Comparison of ENCODE assay signal across 15 cellular contexts in the genomic region with DNA sequence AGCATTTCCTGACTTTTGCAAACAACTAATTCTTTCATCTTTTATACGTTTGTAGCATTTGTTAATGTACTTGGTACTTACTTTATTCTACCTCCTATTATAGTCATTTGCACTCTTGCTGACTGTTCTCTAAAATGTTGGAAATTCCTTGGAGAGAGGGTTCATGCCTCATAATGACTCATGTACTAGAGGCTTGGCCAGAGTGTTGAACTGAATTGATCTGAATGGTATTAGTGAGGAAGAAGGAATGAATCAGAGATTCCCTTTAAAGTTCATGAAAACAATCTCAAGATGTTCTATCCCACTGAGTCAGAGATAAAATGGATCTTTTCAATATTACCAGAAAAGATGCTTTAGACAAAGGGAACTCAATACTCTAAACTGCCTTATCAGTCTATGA.
DNase-seq lines count a peak whose midpoint lies in the region; ATAC-seq and TF ChIP-seq lines count a peak whose summit lies in the region.
"Had no signal": no experiment of that assay in that cellular context is flagged by ENCODE, and none has a peak within 500 bp of the region (broad histone marks: within the 10 kb centered on the region; RNA-seq: fewer than 3 reads in every experiment).

No MANE protein-coding gene starts in this region.

- peak; percentile 92 for DNase-seq in HCEC 1CT
- DNase-seq in astrocyte of the hippocampus (ENCODE audit: low read depth, low spot score) = peak; percentile 82
- DNase-seq in fibroblast of villous mesenchyme (ENCODE audit: low read depth) = peak; percentile 1
- DNase-seq in stromal cell of bone marrow (ENCODE audit: low read depth) = peak; percentile 87
- DNase-seq: activated CD4-positive, alpha-beta T cell treated with anti-CD3 and anti-CD28 coated beads, Interleukin-2, amount 10 ng/mL, durations not matched to agents 24 days and 14 days; KBM-7; lower lobe of right lung; NCI-H1436 treated with DMSO at 0.1 percent for 48 hours; NCI-H510A had no signal

- H3K4me3 ChIP-seq in fibroblast of villous mesenchyme (ENCODE audit: low read depth, low read length) = no peak overlapping the region
- H3K4me3 ChIP-seq: lower lobe of right lung, thoracic aorta had no signal

- ATAC-seq in HG03097 (IDR thresholded peaks at IDR 0.05; ENCODE audit: low FRiP score, unreplicated experiment) = no peak
- no peak for ATAC-seq in GM21526 (IDR thresholded peaks at IDR 0.05; ENCODE audit: low FRiP score, unreplicated experiment)
- ATAC-seq in HG02571 (IDR thresholded peaks at IDR 0.05; ENCODE audit: unreplicated experiment) = no peak
- ATAC-seq in GM21423 (IDR thresholded peaks at IDR 0.05; ENCODE audit: unreplicated experiment) = no peak
- ATAC-seq: Panc1 had no signal

- TF ChIP-seq CTCF in fibroblast of villous mesenchyme (IDR thresholded peaks at IDR 0.05; ENCODE audit: insufficient read depth, low read depth, low read length) = no peak

Comparison
In these comparisons a context has a peak if more than half of its experiments do, and no peak if none do; other contexts are left out.
1. DNase-seq: peak in every context shown above with its lines; median percentile 92 in HCEC 1CT; 87 in stromal cell of bone marrow; 82 in astrocyte of the hippocampus; 1 in fibroblast of villous mesenchyme.